9 cellular contexts compared by ENCODE assay signal in genomic region chr16:84785843-84786538, GRCh38. TPM values are rescaled to one million over a fixed set of nuclear protein-coding genes. Genes with fewer than 3 reads are reported as not detected.
DNase-seq lines count a peak whose midpoint lies in the region; ATAC-seq and TF ChIP-seq lines count a peak whose summit lies in the region.
"Had no signal": no experiment of that assay in that cellular context is flagged by ENCODE, and none has a peak within 500 bp of the region (broad histone marks: within the 10 kb centered on the region; RNA-seq: fewer than 3 reads in every experiment).

No MANE protein-coding gene starts in this region.

- H3K9me3 ChIP-seq in fibroblast of lung (ENCODE audit: control insufficient read depth, insufficient read depth, low read depth, low read length): no peaks in the 10 kb centered on the region

- TF ChIP-seq CTCF in fibroblast of lung (conservative IDR thresholded peaks at IDR 0.05 in 1 of 2, IDR thresholded peaks at IDR 0.05 in 1 of 2; ENCODE audit: low read depth in 1 of 2, low read length in 2 of 2): no peak
- TF ChIP-seq CTCF in retinal pigment epithelial cell (conservative IDR thresholded peaks at IDR 0.05; ENCODE audit: low read depth, low read length): no peak

- no peaks in the 10 kb centered on the region for H4K20me1 ChIP-seq in fibroblast of lung (ENCODE audit: control insufficient read depth, extremely low read depth, insufficient read depth, low read length)

- H3K79me2 ChIP-seq in fibroblast of lung (ENCODE audit: control insufficient read depth, insufficient read depth, low read length): no peaks in the 10 kb centered on the region

- H3K4me3 ChIP-seq in fibroblast of lung (replicated peaks in 1 of 4; ENCODE audit: control extremely low read depth in 1 of 4, insufficient read depth in 1 of 4, low read depth in 3 of 4, low read length in 4 of 4): no peak overlapping the region
- H3K4me3 ChIP-seq in retinal pigment epithelial cell (ENCODE audit: low read length): no peak overlapping the region

- no peak overlapping the region for H3K27ac ChIP-seq in fibroblast of lung (ENCODE audit: insufficient read depth, low read length)

- no peaks in the 10 kb centered on the region for H3K27me3 ChIP-seq in fibroblast of lung (ENCODE audit: control insufficient read depth, insufficient read depth, low read length)

- DNase-seq in NCI-H510A (lab: John Stamatoyannopoulos, UW): peak; percentile 66
- peak; percentile 72 to 85 for DNase-seq in fibroblast of lung (ENCODE audit: low read depth in 2 of 2)
- peak; percentile 73 for DNase-seq in retinal pigment epithelial cell (ENCODE audit: low read depth)
- no peak for DNase-seq in amniotic stem cell (lab: John Stamatoyannopoulos, UW)
- DNase-seq in UCSD-AML1 (lab: John Stamatoyannopoulos, UW; ENCODE audit: unreplicated experiment): no peak
- DNase-seq in AG20443 (ENCODE audit: low spot score): no peak

- H3K4me2 ChIP-seq in fibroblast of lung (ENCODE audit: extremely low read depth, insufficient read depth, low read length): no peak overlapping the region

- H3K36me3 ChIP-seq in fibroblast of lung (ENCODE audit: control insufficient read depth, insufficient read depth, low read length): no peaks in the 10 kb centered on the region

- peak; percentile 77 for TF ChIP-seq EP300 in Ishikawa (IDR thresholded peaks at IDR 0.05; ENCODE audit: borderline replicate concordance)

- no peak for ATAC-seq in HG03025 (IDR thresholded peaks at IDR 0.05; ENCODE audit: low FRiP score, unreplicated experiment)

- no peak overlapping the region for H3K9ac ChIP-seq in fibroblast of lung (ENCODE audit: insufficient read depth, low read length)

- H3K4me1 ChIP-seq in fibroblast of lung (ENCODE audit: control insufficient read depth, extremely low read depth, insufficient read depth, low read length): peaks cover 6% of the 10 kb centered on the region

- H2AFZ ChIP-seq in fibroblast of lung (ENCODE audit: low read length): no peak overlapping the region

- no peak; the same call in 1 of the 2 replicates for TF ChIP-seq RAD21 in Ishikawa (IDR thresholded peaks at IDR 0.05; ENCODE audit: low read depth)

TF ChIP-seq in Ishikawa, 13 proteins besides CTCF, POLR2A, EP300 and RAD21:
- TF ChIP-seq CEBPB (IDR thresholded peaks at IDR 0.05) (0 out of 2 replicates have a peak, but pooled peaks have one; percentile 2), ZBTB7A (IDR thresholded peaks at IDR 0.05; ENCODE audit: low read depth) (peak; percentile 81), REST (IDR thresholded peaks at IDR 0.05; ENCODE audit: low read depth) (no peak), FOXM1 (IDR thresholded peaks at IDR 0.05; ENCODE audit: borderline replicate concordance, low read depth) (peak; percentile 70; the same call in 1 of the 2 replicates), USF1 (IDR thresholded peaks at IDR 0.05) (no peak), TCF12 (IDR thresholded peaks at IDR 0.05; ENCODE audit: low read depth) (peak; percentile 88), MAX (IDR thresholded peaks at IDR 0.05) (peak; percentile 61), TEAD4 (IDR thresholded peaks at IDR 0.05) (peak; percentile 74), NFIC (IDR thresholded peaks at IDR 0.05) (peak; percentile 99)

RNA-seq across cellular contexts. Expression of gene CRISPLD2, which starts 33.8 kb away (rescaled TPM):
- 34.9 and 37.0 TPM in 2 replicates for total RNA-seq in fibroblast of lung
- 11.8 and 96.2 TPM in 2 replicates for polyA plus RNA-seq in fibroblast of lung
- 7.1 and 70.6 TPM in 2 replicates for polyA plus RNA-seq in fibroblast of lung (2012)
- polyA minus RNA-seq in fibroblast of lung (ENCODE audit: low replicate concordance): 16.4 and 88.9 TPM in 2 replicates
- total RNA-seq: HT1080 had no signal

Comparison
In these comparisons a context has a peak if more than half of its experiments do, and no peak if none do; other contexts are left out.
1. DNase-seq: peak in NCI-H510A (single experiment), fibroblast of lung (2 of 2) and retinal pigment epithelial cell (single experiment); none in amniotic stem cell (single experiment), UCSD-AML1 (single experiment) and AG20443 (single experiment).